ENCODE assay signal across 21 cellular contexts in genomic region chr10:58618158-58618676, GRCh38.
"Had no signal": no experiment of that assay in that cellular context is flagged by ENCODE, and none has a peak within 500 bp of the region (broad histone marks: within the 10 kb centered on the region; RNA-seq: fewer than 3 reads in every experiment).

No MANE protein-coding gene starts in this region.

- H3K4me2 ChIP-seq: hepatocyte had no signal

- H3K36me3 Mint-ChIP-seq: activated naive CD4-positive, alpha-beta T cell treated with anti-CD3 and anti-CD28 coated beads, Interleukin-2, amount 50 U/mL, for 72 hours had no signal

- ATAC-seq: activated naive CD4-positive, alpha-beta T cell treated with anti-CD3 and anti-CD28 coated beads, Interleukin-2, amount 50 U/mL, for 72 hours; activated T-cell treated with anti-CD3 and anti-CD28 coated beads, Interleukin-2, amount 50 U/mL, for 4 hours; activated T-helper 17 cell treated with anti-CD3 and anti-CD28 coated beads, Interleukin-2, amount 50 U/mL, for 72 hours; gastroesophageal sphincter; left ventricle myocardium superior; right lobe of liver had no signal

- H3K27ac ChIP-seq: gastroesophageal sphincter, hepatocyte, ovary, right lobe of liver, uterus had no signal

- H3K36me3 ChIP-seq: breast epithelium, ovary, right lobe of liver, uterus had no signal

- H3K9me3 ChIP-seq: breast epithelium, gastroesophageal sphincter, ovary, right lobe of liver, uterus had no signal

- H3K27ac Mint-ChIP-seq: activated CD4-positive, alpha-beta memory T cell treated with anti-CD3 and anti-CD28 coated beads, Interleukin-2, amount 10 ng/mL, durations not matched to agents 7 days and 5 days; activated CD4-positive, alpha-beta T cell treated with anti-CD3 and anti-CD28 coated beads, Interleukin-2, amount 10 ng/mL, durations not matched to agents 7 days and 5 days; activated naive CD4-positive, alpha-beta T cell treated with anti-CD3 and anti-CD28 coated beads, Interleukin-2, amount 50 U/mL, for 72 hours; activated T-helper 17 cell treated with anti-CD3 and anti-CD28 coated beads, Interleukin-2, amount 50 U/mL, for 72 hours; nephron; progenitor cell of endocrine pancreas; type B pancreatic cell had no signal

- DNase-seq: activated CD4-positive, alpha-beta memory T cell treated with anti-CD3 and anti-CD28 coated beads, Interleukin-2, amount 10 ng/mL, durations not matched to agents 7 days and 5 days; activated CD4-positive, alpha-beta T cell treated with anti-CD3 and anti-CD28 coated beads for 1 hour; activated CD4-positive, alpha-beta T cell treated with anti-CD3 and anti-CD28 coated beads, Interleukin-2, amount 10 ng/mL, durations not matched to agents 7 days and 5 days; activated CD8-positive, alpha-beta memory T cell treated with anti-CD3 and anti-CD28 coated beads, Interleukin-2, amount 50 U/mL, for 48 hours; activated T-cell treated with anti-CD3 and anti-CD28 coated beads, Interleukin-2, amount 50 U/mL, for 4 hours; central memory CD4-positive, alpha-beta T cell; islet precursor cell; left ventricle myocardium superior; right lobe of liver; stimulated activated CD4-positive, alpha-beta T cell treated with anti-CD3 and anti-CD28 coated beads, Interleukin-2, amount 100 ng/mL, for 48 hours; stimulated activated naive CD4-positive, alpha-beta T cell treated with Interleukin-2 at 50 U/mL for 16 hours; uterus had no signal

- H3K4me1 Mint-ChIP-seq: activated CD4-positive, alpha-beta memory T cell treated with anti-CD3 and anti-CD28 coated beads, Interleukin-2, amount 10 ng/mL, durations not matched to agents 7 days and 5 days; activated CD4-positive, alpha-beta T cell treated with anti-CD3 and anti-CD28 coated beads, Interleukin-2, amount 10 ng/mL, durations not matched to agents 7 days and 5 days; activated T-helper 17 cell treated with anti-CD3 and anti-CD28 coated beads, Interleukin-2, amount 50 U/mL, for 72 hours had no signal

- H2AFZ ChIP-seq: hepatocyte had no signal

- H3K27me3 Mint-ChIP-seq: activated CD4-positive, alpha-beta memory T cell treated with anti-CD3 and anti-CD28 coated beads, Interleukin-2, amount 10 ng/mL, durations not matched to agents 7 days and 5 days; activated CD4-positive, alpha-beta T cell treated with anti-CD3 and anti-CD28 coated beads, Interleukin-2, amount 10 ng/mL, durations not matched to agents 7 days and 5 days; activated T-helper 17 cell treated with anti-CD3 and anti-CD28 coated beads, Interleukin-2, amount 50 U/mL, for 72 hours; progenitor cell of endocrine pancreas; type B pancreatic cell had no signal

- H3K4me3 ChIP-seq: breast epithelium, gastroesophageal sphincter, hepatocyte, ovary, right lobe of liver, uterus had no signal

- H3K4me1 ChIP-seq: breast epithelium, right lobe of liver, uterus had no signal

- H3K27me3 ChIP-seq: breast epithelium, gastroesophageal sphincter, hepatocyte, ovary, right lobe of liver, uterus had no signal

- H3K9me3 Mint-ChIP-seq: activated CD4-positive, alpha-beta memory T cell treated with anti-CD3 and anti-CD28 coated beads, Interleukin-2, amount 10 ng/mL, durations not matched to agents 7 days and 5 days; activated CD4-positive, alpha-beta T cell treated with anti-CD3 and anti-CD28 coated beads, Interleukin-2, amount 10 ng/mL, durations not matched to agents 7 days and 5 days; activated naive CD4-positive, alpha-beta T cell treated with anti-CD3 and anti-CD28 coated beads, Interleukin-2, amount 50 U/mL, for 72 hours; activated T-cell treated with anti-CD3 and anti-CD28 coated beads, Interleukin-2, amount 50 U/mL, for 4 hours; activated T-helper 17 cell treated with anti-CD3 and anti-CD28 coated beads, Interleukin-2, amount 50 U/mL, for 72 hours; nephron had no signal

- H3K4me3 Mint-ChIP-seq: activated CD4-positive, alpha-beta memory T cell treated with anti-CD3 and anti-CD28 coated beads, Interleukin-2, amount 10 ng/mL, durations not matched to agents 7 days and 5 days; activated CD4-positive, alpha-beta T cell treated with anti-CD3 and anti-CD28 coated beads, Interleukin-2, amount 10 ng/mL, durations not matched to agents 7 days and 5 days; activated T-cell treated with anti-CD3 and anti-CD28 coated beads, Interleukin-2, amount 50 U/mL, for 4 hours; activated T-helper 17 cell treated with anti-CD3 and anti-CD28 coated beads, Interleukin-2, amount 50 U/mL, for 72 hours; nephron; type B pancreatic cell had no signal
